ENCODE assay signal across 6 cellular contexts in the genomic region with DNA sequence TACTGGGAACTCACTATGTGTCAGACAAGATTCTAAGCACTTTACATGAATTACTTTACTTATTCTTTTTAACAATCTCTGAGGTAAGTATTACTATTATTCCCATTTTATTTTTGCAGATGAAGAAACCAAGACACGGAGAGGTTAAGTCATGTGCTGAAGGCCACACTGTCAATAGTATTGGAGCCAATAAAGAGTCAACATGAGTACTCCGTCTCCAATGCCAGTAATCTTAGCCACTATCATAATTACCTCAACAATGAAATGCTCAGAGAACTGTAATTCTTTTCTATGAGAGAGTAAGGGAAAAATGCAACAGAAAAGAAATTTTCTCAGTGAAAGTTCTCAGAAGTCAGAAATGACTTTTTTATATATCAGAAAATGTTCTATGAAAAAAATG.
"Had no signal": no experiment of that assay in that cellular context is flagged by ENCODE, and none has a peak within 500 bp of the region (broad histone marks: within the 10 kb centered on the region; RNA-seq: fewer than 3 reads in every experiment).

No MANE protein-coding gene starts in this region.

- H3K4me3 ChIP-seq: GM23338, K562 had no signal

- H3K4me2 ChIP-seq: GM23338 had no signal

- DNase-seq: H9, HCEC 1CT, IMR-90, KG1 had no signal

- ATAC-seq: GM23338, K562 had no signal
